In genomic region chr15:40160689-40161688, GRCh38 we compare ENCODE assay signal across 1 cellular context.
TF ChIP-seq lines count a peak whose summit lies in the region.

Gene BUB1B (plus strand): TSS chr15:40161069. CDS start chr15:40161221, 152 bp downstream.

TF ChIP-seq in IMR-90, 13 proteins besides CTCF, POLR2A, EP300 and RAD21 (continued from another document):
- peak; percentile 37; the same call in 1 of the 2 replicates for TF ChIP-seq MAZ (IDR thresholded peaks at IDR 0.05; ENCODE audit: borderline replicate concordance, low read depth, low read length)
